Comparison of ENCODE assay signal across 9 cellular contexts in genomic region chrX:22060451-22060940, GRCh38. TPM values are rescaled to one million over a fixed set of nuclear protein-coding genes. Genes with fewer than 3 reads are reported as not detected.
DNase-seq lines count a peak whose midpoint lies in the region; ATAC-seq and TF ChIP-seq lines count a peak whose summit lies in the region.
"Had no signal": no experiment of that assay in that cellular context is flagged by ENCODE, and none has a peak within 500 bp of the region (broad histone marks: within the 10 kb centered on the region; RNA-seq: fewer than 3 reads in every experiment).

No MANE protein-coding gene starts in this region.

- H3K4me3 ChIP-seq in OCI-LY7 (ENCODE audit: low read depth, low read length, poor library complexity, severe bottlenecking): no peak overlapping the region
- H3K4me3 ChIP-seq in left lung: no peak overlapping the region
- H3K4me3 ChIP-seq in heart right ventricle: no peak overlapping the region

- no TSS peak for BruUV-seq in OCI-LY7 (replicated peaks; lab: Mats Ljungman, UMichigan)

- no peaks in the 10 kb centered on the region; the same call in 1 of the 2 replicates for H3K27me3 Mint-ChIP-seq in WTC11 (ENCODE audit: low read depth)

- POLR2A ChIA-PET in OCI-LY7 (lab: Charles Lee): interaction anchor here (0.6 kb wide), 3 partner anchors 81 to 1115 kb away, joined by 3 to 4 read pairs (median 3); no protein-coding TSS in a partner anchor
- POLR2A ChIA-PET in WTC11 (lab: Charles Lee): no interaction called here

- H3K4me1 Mint-ChIP-seq in WTC11: no peaks in the 10 kb centered on the region

- H4K20me1 ChIP-seq in OCI-LY7 (ENCODE audit: insufficient read depth, low read length): no peaks in the 10 kb centered on the region

- H3K9me3 ChIP-seq in OCI-LY7 (ENCODE audit: low read length) (no peaks in the 10 kb centered on the region), left lung (no peaks in the 10 kb centered on the region), heart right ventricle (no peaks in the 10 kb centered on the region)

- intact Hi-C loops in OCI-LY7 (cut with micrococcal nuclease; ENCODE audit: unreplicated experiment): no loop called here
- intact Hi-C loops in left lung (cut with DNase I): no loop called here
- intact Hi-C loops in heart right ventricle (cut with DNase I): no loop called here

- H3K9me3 Mint-ChIP-seq in WTC11: no peaks in the 10 kb centered on the region

- H3K36me3 ChIP-seq in OCI-LY7 (ENCODE audit: insufficient read depth, low read length): no peaks in the 10 kb centered on the region
- no peaks in the 10 kb centered on the region for H3K36me3 ChIP-seq in left lung
- H3K36me3 ChIP-seq in heart right ventricle: no peaks in the 10 kb centered on the region

- TF ChIP-seq CTCF in OCI-LY7 (conservative IDR thresholded peaks at IDR 0.05; ENCODE audit: low read length): no peak
- TF ChIP-seq CTCF in left lung (IDR thresholded peaks at IDR 0.05): no peak
- TF ChIP-seq CTCF in heart right ventricle (IDR thresholded peaks at IDR 0.05): no peak
- TF ChIP-seq CTCF in WTC11 (IDR thresholded peaks at IDR 0.05): no peak
- no peak for TF ChIP-seq CTCF in omental fat pad (IDR thresholded peaks at IDR 0.05)

- no peaks in the 10 kb centered on the region for H3K36me3 Mint-ChIP-seq in WTC11

- whole genome bisulfite sequencing in heart right ventricle, 2 donors: 39 to 63% methylated on average over 1 of the region's 1 CpG

- DNase-seq in OCI-LY7 (ENCODE audit: low spot score) (peak; percentile 1), left lung (no peak), heart right ventricle (no peak), WTC11 (ENCODE audit: low spot score) (no peak), omental fat pad (ENCODE audit: low spot score) (no peak)

- no peak overlapping the region for H3K27ac ChIP-seq in OCI-LY7 (ENCODE audit: low read depth, low read length, poor library complexity, severe bottlenecking)
- H3K27ac ChIP-seq in left lung: peak overlapping the region in 1 of 2 donors; percentile 23
- H3K27ac ChIP-seq in heart right ventricle: no peak overlapping the region
- H3K27ac ChIP-seq: VCaP had no signal

- CTCF ChIA-PET in OCI-LY7 (lab: Charles Lee; ENCODE audit: unreplicated experiment): no interaction called here
- CTCF ChIA-PET in WTC11 (lab: Charles Lee): interaction anchor here (1.8 kb wide), 1 partner anchor 75 kb away, joined by 8 read pairs; no protein-coding TSS in a partner anchor

- no peaks in the 10 kb centered on the region for H3K27me3 ChIP-seq in left lung
- no peaks in the 10 kb centered on the region for H3K27me3 ChIP-seq in heart right ventricle

- ATAC-seq in GM18519 (IDR thresholded peaks at IDR 0.05; ENCODE audit: low FRiP score, unreplicated experiment) (peak; percentile 65), HG02610 (IDR thresholded peaks at IDR 0.05; ENCODE audit: unreplicated experiment) (peak; percentile 53), left lung (peak; percentile 70), GM19324 (IDR thresholded peaks at IDR 0.05; ENCODE audit: low FRiP score, unreplicated experiment) (no peak), heart right ventricle (no peak), WTC11 (no peak), omental fat pad (ENCODE audit: low FRiP score) (no peak)

- H2AFZ ChIP-seq in OCI-LY7 (ENCODE audit: low read length): no peak overlapping the region

- H3K4me2 ChIP-seq in OCI-LY7 (ENCODE audit: low read length): 0 out of 2 replicates have a peak overlapping the region, but pooled peaks have one; percentile 16

- no peak overlapping the region for H3K27ac Mint-ChIP-seq in WTC11

- H3K4me3 Mint-ChIP-seq in WTC11: no peak overlapping the region

- no peaks in the 10 kb centered on the region for H3K79me2 ChIP-seq in OCI-LY7 (ENCODE audit: insufficient read depth, low read depth, low read length)

- H3K4me1 ChIP-seq in OCI-LY7 (ENCODE audit: insufficient read depth, low read length, poor library complexity, severe bottlenecking): peaks cover 15% of the 10 kb centered on the region
- peaks cover 0 to 6% of the 10 kb centered on the region in 2 donors for H3K4me1 ChIP-seq in left lung
- H3K4me1 ChIP-seq in heart right ventricle: peaks cover 0 to 3% (median 0%) of the 10 kb centered on the region in 9 donors

- H3K9me2 ChIP-seq in OCI-LY7 (ENCODE audit: insufficient read depth, low read length): no peaks in the 10 kb centered on the region

TF ChIP-seq in WTC11, 78 proteins besides CTCF, POLR2A, EP300 and RAD21:
- TF ChIP-seq TCF7 (CRISPR knock-in tag; IDR thresholded peaks at IDR 0.05; ENCODE audit: low read depth): no peak
TF ChIP-seq in WTC11: peak in this region for 0.

RNA-seq across cellular contexts. Expression of gene PHEX, which starts 28.4 kb away (rescaled TPM):
- 0.09 TPM in 1 of 2 replicates, not detected in the other for total RNA-seq in OCI-LY7 (2014; rRNA removed; shearing (Covaris generic))
- total RNA-seq in OCI-LY7 (2022): not detected in 2 replicates
- total RNA-seq in left lung: 1 to 10 TPM; 4.2 to 5.8 TPM
- under 1 TPM in 8 of 10 donors, not detected in 2; 0.07 to 0.36 (median 0.21) TPM for total RNA-seq in heart right ventricle
- under 1 TPM in 1 of 2 donors, not detected in 1; 0.01 TPM for polyA plus RNA-seq in heart right ventricle
- 0.02 to 0.04 TPM (median 0.02 TPM) in 3 replicates for total RNA-seq in WTC11 (2021)
- under 1 TPM in 3 of 4 donors, not detected in 1; 0.06 to 0.24 (median 0.09) TPM for total RNA-seq in omental fat pad

Comparison
In these comparisons a context has a peak if more than half of its experiments do, and no peak if none do; other contexts are left out.
1. ATAC-seq: peak in GM18519 (single experiment), HG02610 (single experiment) and left lung (single experiment); none in GM19324 (single experiment), heart right ventricle (0 of 8), WTC11 (single experiment) and omental fat pad (single experiment).